9 cellular contexts compared by ENCODE assay signal in the genomic region with DNA sequence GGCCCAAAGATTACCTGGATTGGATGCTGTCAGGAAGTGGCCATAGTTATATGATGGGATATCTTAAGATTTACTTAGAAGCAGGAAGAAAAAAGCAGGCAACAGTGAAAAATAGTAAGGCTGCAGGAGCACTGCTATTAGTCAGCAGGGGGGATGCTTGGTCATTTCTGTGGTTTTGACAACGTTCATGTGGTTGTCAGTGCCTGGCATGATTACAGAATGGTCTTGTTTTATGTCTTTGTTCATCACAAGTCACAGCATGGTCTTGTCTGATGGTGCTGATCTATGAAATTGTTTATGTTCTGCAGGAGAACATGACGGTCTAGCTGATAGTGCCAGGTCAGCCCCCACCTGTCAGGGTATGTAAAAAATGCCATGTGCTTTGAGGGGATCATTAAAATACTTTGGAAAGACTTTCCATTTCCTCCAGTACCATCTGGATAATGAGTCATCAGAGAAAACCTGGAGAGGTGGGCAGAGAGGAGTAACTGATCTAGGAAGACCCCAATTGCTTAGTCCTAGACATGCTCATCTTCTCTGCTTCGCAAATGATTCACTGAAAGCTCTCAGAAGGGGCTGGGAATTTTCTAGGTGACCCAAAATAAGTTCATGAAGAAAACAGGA. TPM values are rescaled to one million over a fixed set of nuclear protein-coding genes. Genes with fewer than 3 reads are reported as not detected.
DNase-seq lines count a peak whose midpoint lies in the region; ATAC-seq and TF ChIP-seq lines count a peak whose summit lies in the region.
"Had no signal": no experiment of that assay in that cellular context is flagged by ENCODE, and none has a peak within 500 bp of the region (broad histone marks: within the 10 kb centered on the region; RNA-seq: fewer than 3 reads in every experiment).

No MANE protein-coding gene starts in this region.

- peak overlapping the region; percentile 46 for H3K4me2 ChIP-seq in KMS-11

- ATAC-seq in GM19035 (IDR thresholded peaks at IDR 0.05; ENCODE audit: unreplicated experiment) (peak; percentile 65), sciatic nerve (no peak), HG03457 (IDR thresholded peaks at IDR 0.05; ENCODE audit: unreplicated experiment) (no peak)

- H3K4me3 ChIP-seq in KMS-11 (IDR thresholded peaks at IDR 0.05; ENCODE audit: insufficient read depth, low read depth, low read length) (no peak overlapping the region), cardiac fibroblast (replicated peaks in 1 of 2; ENCODE audit: low read depth in 2 of 2, low read length in 2 of 2) (no peak overlapping the region), vagina (no peak overlapping the region)

- no peak overlapping the region for H3K9ac ChIP-seq in KMS-11

- H4K20me1 ChIP-seq in KMS-11 (ENCODE audit: insufficient read depth), result no peaks in the 10 kb centered on the region

- no peak overlapping the region for H2AFZ ChIP-seq in KMS-11 (ENCODE audit: low read depth)

- TF ChIP-seq POLR2A in vagina (IDR thresholded peaks at IDR 0.05), result no peak

- no peaks in the 10 kb centered on the region for H3K9me3 ChIP-seq in vagina
- H3K9me3 ChIP-seq: neutrophil had no signal

- H3K27me3 ChIP-seq in KMS-11 (ENCODE audit: insufficient read depth, low read depth) (no peaks in the 10 kb centered on the region), vagina (no peaks in the 10 kb centered on the region)
- H3K27me3 ChIP-seq: neutrophil had no signal

- H3K4me1 ChIP-seq in KMS-11 (ENCODE audit: low read depth, poor library complexity, severe bottlenecking) (peaks cover 19% of the 10 kb centered on the region), vagina (peaks cover 11% of the 10 kb centered on the region)

- no peak for TF ChIP-seq CTCF in KMS-11 (conservative IDR thresholded peaks at IDR 0.05; ENCODE audit: low read depth, low read length)
- no peak for TF ChIP-seq CTCF in cardiac fibroblast (IDR thresholded peaks at IDR 0.05; ENCODE audit: low read depth, low read length)
- TF ChIP-seq CTCF in vagina (IDR thresholded peaks at IDR 0.05), result no peak

- H3K36me3 ChIP-seq in KMS-11 (ENCODE audit: insufficient read depth) (no peaks in the 10 kb centered on the region), vagina (no peaks in the 10 kb centered on the region)
- H3K36me3 ChIP-seq: neutrophil had no signal

- H3K27ac ChIP-seq in KMS-11 (no peak overlapping the region), vagina (no peak overlapping the region)
- H3K27ac ChIP-seq: neutrophil had no signal

- intact Hi-C loops in sciatic nerve (cut with DNase I), result no loop called here
- intact Hi-C loops in vagina (cut with DNase I), result loop anchor here (10.0 kb wide), 1 partner anchor 84 kb away; a partner anchor contains a TSS

- DNase-seq in AG08395 (ENCODE audit: low spot score) (peak; percentile 77), cardiac fibroblast (ENCODE audit: low read depth in 2 of 2) (peak; percentile 73 to 86), sciatic nerve (ENCODE audit: low spot score) (no peak), NCI-H1092 (lab: John Stamatoyannopoulos, UW) (no peak), vagina (ENCODE audit: extremely low spot score in 2 of 2) (no peak)

- no peaks in the 10 kb centered on the region for H3K79me2 ChIP-seq in KMS-11 (ENCODE audit: insufficient read depth, low read depth)

RNA-seq across cellular contexts. Expression of a gene that starts 48.5 kb away (rescaled TPM):
- total RNA-seq in sciatic nerve (10.7 TPM), vagina (10.1 TPM)

RNA-seq across cellular contexts. Expression of a gene that starts 49.5 kb away (rescaled TPM):
- total RNA-seq in sciatic nerve (not detected), vagina (not detected)

Comparison
In these comparisons a context has a peak if more than half of its experiments do, and no peak if none do; other contexts are left out.
1. DNase-seq: peak in AG08395 (single experiment) and cardiac fibroblast (2 of 2); none in sciatic nerve (single experiment), NCI-H1092 (single experiment) and vagina (0 of 2).